In genomic region chr3:123755508-123755907, GRCh38 we compare ENCODE assay signal across 24 cellular contexts.
A peak's percentile ranks its signal among the peaks of the same experiment; 100 is the strongest.
DNase-seq lines count a peak whose midpoint lies in the region; ATAC-seq and TF ChIP-seq lines count a peak whose summit lies in the region.
"Had no signal": no experiment of that assay in that cellular context is flagged by ENCODE, and none has a peak within 500 bp of the region (broad histone marks: within the 10 kb centered on the region; RNA-seq: fewer than 3 reads in every experiment).

No MANE protein-coding gene starts in this region.

- H3K27me3 Mint-ChIP-seq in chondrocyte (ENCODE audit: low read depth) (no peaks in the 10 kb centered on the region), type B pancreatic cell (no peaks in the 10 kb centered on the region)

- no peak for TF ChIP-seq EP300 in SK-N-SH (IDR thresholded peaks at IDR 0.05; ENCODE audit: borderline replicate concordance in 1 of 2, low read depth in 1 of 2, low read length in 1 of 2)

- peak overlapping the region; percentile 70 for H3K27ac Mint-ChIP-seq in chondrocyte (ENCODE audit: unreplicated experiment)
- peak overlapping the region; percentile 66 for H3K27ac Mint-ChIP-seq in type B pancreatic cell
- H3K27ac Mint-ChIP-seq: activated naive CD4-positive, alpha-beta T cell treated with anti-CD3 and anti-CD28 coated beads, Interleukin-2, amount 50 U/mL, for 72 hours; activated T-cell treated with anti-CD3 and anti-CD28 coated beads, Interleukin-2, amount 50 U/mL, for 72 hours had no signal

- no peaks in the 10 kb centered on the region for H3K27me3 ChIP-seq in SK-N-SH (ENCODE audit: insufficient read depth)
- H3K27me3 ChIP-seq in lung (ENCODE audit: control insufficient read depth, insufficient read depth), result no peaks in the 10 kb centered on the region
- H3K27me3 ChIP-seq: upper lobe of right lung had no signal

- peaks cover 40% of the 10 kb centered on the region for H3F3A ChIP-seq in SK-N-SH (replicated peaks; ENCODE audit: insufficient read depth)

- H2AFZ ChIP-seq in SK-N-SH (ENCODE audit: low read depth), result no peak overlapping the region

- H3K4me1 Mint-ChIP-seq in chondrocyte (ENCODE audit: low read depth) (peaks cover 61% of the 10 kb centered on the region), type B pancreatic cell (ENCODE audit: unreplicated experiment) (peaks cover 25% of the 10 kb centered on the region)

- no peaks in the 10 kb centered on the region for H4K20me1 ChIP-seq in SK-N-SH (ENCODE audit: insufficient read depth)

- POLR2A ChIA-PET in SK-N-SH (lab: Yijun Ruan, JAX), result no interaction called here

- TF ChIP-seq CTCF in SK-N-SH (IDR thresholded peaks at IDR 0.05), result no peak
- no peak for TF ChIP-seq CTCF in chondrocyte (IDR thresholded peaks at IDR 0.05)
- TF ChIP-seq CTCF in lung (IDR thresholded peaks at IDR 0.05; ENCODE audit: control extremely low read depth, extremely low read depth), result no peak
- no peak for TF ChIP-seq CTCF in type B pancreatic cell (conservative IDR thresholded peaks at IDR 0.05)

- WGBS in SK-N-SH (ENCODE audit: low lambda C conversion rate), result 74% methylated on average over 2 of the region's 2 CpGs
- 78 to 80% methylated on average over 2 of the region's 2 CpGs for WGBS in lung, 2 donors

- H3K4me3 Mint-ChIP-seq in chondrocyte (ENCODE audit: unreplicated experiment) (no peak overlapping the region), type B pancreatic cell (no peak overlapping the region)
- H3K4me3 Mint-ChIP-seq: activated T-cell treated with anti-CD3 and anti-CD28 coated beads, Interleukin-2, amount 50 U/mL, for 72 hours had no signal

- H3K36me3 ChIP-seq in SK-N-SH (replicated peaks in 1 of 2; ENCODE audit: control insufficient read depth in 1 of 2, insufficient read depth in 2 of 2, low read length in 1 of 2), result peaks cover 20 to 26% of the 10 kb centered on the region in 2 experiments
- no peaks in the 10 kb centered on the region for H3K36me3 ChIP-seq in lung (ENCODE audit: control insufficient read depth in 2 of 2, insufficient read depth in 2 of 2, low read length in 2 of 2)
- H3K36me3 ChIP-seq: upper lobe of right lung had no signal

- H3K27ac ChIP-seq in SK-N-SH (ENCODE audit: low read depth in 2 of 2, low read length in 1 of 2) (peak overlapping the region; percentile 16 to 58; a peak in 2 of 4 replicates), lung (ENCODE audit: low read depth in 1 of 2, low read length in 1 of 2) (peak overlapping the region in 1 of 2 donors; percentile 24), substantia nigra (ENCODE audit: low read depth, low read length, poor library complexity, severe bottlenecking) (no peak overlapping the region)
- H3K27ac ChIP-seq: upper lobe of right lung had no signal

- H3K4me1 ChIP-seq in SK-N-SH (ENCODE audit: control insufficient read depth in 1 of 2, insufficient read depth in 2 of 2, low read depth in 1 of 2, low read length in 1 of 2) (peaks cover 34 to 68% of the 10 kb centered on the region in 2 experiments), lung (ENCODE audit: control insufficient read depth in 2 of 2, insufficient read depth in 2 of 2, low read length in 2 of 2) (peaks cover 0 to 11% of the 10 kb centered on the region in 2 donors)

- DNase-seq in SK-N-SH (no peak), chondrocyte (ENCODE audit: low spot score) (no peak), lung (ENCODE audit: low spot score) (peak; percentile 9), type B pancreatic cell (ENCODE audit: extremely low spot score, unreplicated experiment) (no peak), substantia nigra (lab: John Stamatoyannopoulos, UW) (no peak), NCI-H2107 (lab: John Stamatoyannopoulos, UW) (no peak)
- DNase-seq: activated CD4-positive, alpha-beta T cell treated with anti-CD3 and anti-CD28 coated beads for 48 hours; activated T-cell treated with anti-CD3 and anti-CD28 coated beads, Interleukin-2, amount 50 U/mL, for 72 hours; aorta; central memory CD4-positive, alpha-beta T cell; foreskin melanocyte; hypothalamus; NCI-H1694 treated with DMSO at 0.1 percent for 48 hours; NCI-H226; occipital lobe; PC-3; retina; stimulated activated CD4-positive, alpha-beta T cell treated with anti-CD3 and anti-CD28 coated beads, Interleukin-4, amount 100 ng/mL, for 24 hours; stimulated activated naive CD8-positive, alpha-beta T cell treated with anti-CD3 and anti-CD28 coated beads, Interleukin-15, Interleukin-2, amounts not matched to agents 100 U/mL and 50 U/mL, for 24 hours; T-helper 1 cell had no signal

- no peaks in the 10 kb centered on the region for H3K9me3 Mint-ChIP-seq in chondrocyte (ENCODE audit: low read depth)
- H3K9me3 Mint-ChIP-seq in type B pancreatic cell, result no peaks in the 10 kb centered on the region
- H3K9me3 Mint-ChIP-seq: activated naive CD4-positive, alpha-beta T cell treated with anti-CD3 and anti-CD28 coated beads, Interleukin-2, amount 50 U/mL, for 72 hours; activated T-cell treated with anti-CD3 and anti-CD28 coated beads, Interleukin-2, amount 50 U/mL, for 72 hours had no signal

- no peaks in the 10 kb centered on the region for H3K9me2 ChIP-seq in SK-N-SH

- no peaks in the 10 kb centered on the region for H3K9me3 ChIP-seq in SK-N-SH
- H3K9me3 ChIP-seq in lung (ENCODE audit: control insufficient read depth in 2 of 2, insufficient read depth in 1 of 2, low read length in 1 of 2), result peaks cover 0 to 5% of the 10 kb centered on the region in 2 donors
- H3K9me3 ChIP-seq: upper lobe of right lung had no signal

- no peak overlapping the region for H3K4me3 ChIP-seq in SK-N-SH (ENCODE audit: low read depth in 2 of 2, low read length in 1 of 2)
- no peak overlapping the region for H3K4me3 ChIP-seq in lung
- H3K4me3 ChIP-seq: upper lobe of right lung had no signal

- H3K4me2 ChIP-seq in SK-N-SH, result peak overlapping the region; percentile 15; the same call in 1 of the 2 replicates

- no peak overlapping the region for H3K9ac ChIP-seq in SK-N-SH

- H3K36me3 Mint-ChIP-seq in chondrocyte (ENCODE audit: low read depth), result no peaks in the 10 kb centered on the region
- H3K36me3 Mint-ChIP-seq in type B pancreatic cell, result peaks cover 4% of the 10 kb centered on the region
- H3K36me3 Mint-ChIP-seq: activated naive CD4-positive, alpha-beta T cell treated with anti-CD3 and anti-CD28 coated beads, Interleukin-2, amount 50 U/mL, for 72 hours had no signal

- CTCF ChIA-PET in SK-N-SH (lab: Yijun Ruan, JAX), result interaction anchor here (0.9 kb wide), 1 partner anchor 32 kb away, joined by 3 read pairs; no protein-coding TSS in a partner anchor

- ATAC-seq in SK-N-SH treated with all-trans-retinoic acid at 6 μM for 48 hours (no peak), lung (ENCODE audit: insufficient read depth, low FRiP score) (no peak), GM21529 (IDR thresholded peaks at IDR 0.05; ENCODE audit: unreplicated experiment) (no peak)
- ATAC-seq: activated naive CD4-positive, alpha-beta T cell treated with anti-CD3 and anti-CD28 coated beads, Interleukin-2, amount 50 U/mL, for 72 hours; activated T-cell treated with anti-CD3 and anti-CD28 coated beads, Interleukin-2, amount 50 U/mL, for 72 hours; PC-3; stimulated activated naive CD8-positive, alpha-beta T cell treated with anti-CD3 and anti-CD28 coated beads, Interleukin-15, Interleukin-2, amounts not matched to agents 100 U/mL and 50 U/mL, for 24 hours had no signal

- H3K79me2 ChIP-seq in SK-N-SH (ENCODE audit: insufficient read depth), result peaks cover 63% of the 10 kb centered on the region

- no peak for TF ChIP-seq RAD21 in SK-N-SH (IDR thresholded peaks at IDR 0.05; ENCODE audit: low read length)

TF ChIP-seq in SK-N-SH, 30 proteins besides CTCF, POLR2A, EP300 and RAD21:
- TF ChIP-seq JUND (IDR thresholded peaks at IDR 0.05) (peak; percentile 23; the same call in 1 of the 2 replicates), NFIC (IDR thresholded peaks at IDR 0.05; ENCODE audit: borderline replicate concordance) (peak; percentile 54; the same call in 1 of the 2 replicates), TCF12 (IDR thresholded peaks at IDR 0.05) (no peak), GATA2 (CRISPR knock-in tag; IDR thresholded peaks at IDR 0.05) (no peak)

TF ChIP-seq in SK-N-SH treated with all-trans-retinoic acid at 6 μM for 48 hours, 23 proteins besides CTCF, POLR2A, EP300 and RAD21:
- no peak for TF ChIP-seq ZC3H10 (CRISPR knock-in tag; IDR thresholded peaks at IDR 0.05)
